In the genomic region with DNA sequence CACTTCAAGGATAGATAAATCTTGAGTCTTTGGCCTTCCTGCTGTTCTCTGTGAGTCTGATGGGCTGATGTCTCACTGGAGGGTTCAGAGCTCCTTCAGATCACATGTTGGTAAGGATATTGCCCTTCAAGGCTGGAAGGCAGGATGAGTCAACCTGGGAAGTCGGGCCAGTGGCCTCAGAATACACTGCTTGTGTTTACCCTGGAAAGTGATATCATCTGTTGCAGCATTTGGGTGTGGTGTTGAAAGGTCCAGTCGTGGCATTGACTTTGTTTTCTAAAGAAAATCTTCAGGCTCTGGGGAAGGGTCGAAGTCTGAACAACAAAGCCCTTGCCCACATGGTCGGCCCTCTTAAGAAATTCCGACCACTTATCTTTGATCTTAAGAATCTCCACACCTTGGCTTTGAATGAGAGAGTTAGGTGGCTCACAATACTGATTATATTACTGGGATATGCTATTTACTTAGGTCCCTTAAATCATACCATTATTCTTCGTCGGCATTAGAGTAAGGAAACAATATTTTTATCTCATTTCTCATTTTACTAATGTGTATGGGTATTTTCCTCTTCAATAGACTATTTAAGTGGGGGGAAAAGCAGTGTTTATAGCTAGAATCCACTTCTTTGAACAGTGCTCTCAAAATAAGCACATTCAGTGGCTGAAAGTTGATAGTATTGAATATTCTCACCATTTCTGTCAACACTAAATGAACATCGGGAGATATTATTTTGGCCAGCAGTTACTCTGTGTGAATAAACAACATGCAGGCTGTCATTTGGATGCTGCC, we compare ENCODE assay signal across 12 cellular contexts.
A peak's percentile ranks its signal among the peaks of the same experiment; 100 is the strongest.
DNase-seq lines count a peak whose midpoint lies in the region; ATAC-seq and TF ChIP-seq lines count a peak whose summit lies in the region.
"Had no signal": no experiment of that assay in that cellular context is flagged by ENCODE, and none has a peak within 500 bp of the region (broad histone marks: within the 10 kb centered on the region; RNA-seq: fewer than 3 reads in every experiment).

No MANE protein-coding gene starts in this region.

- TF ChIP-seq CTCF in Caco-2 (IDR thresholded peaks at IDR 0.05; ENCODE audit: insufficient read depth in 1 of 2, low read depth in 1 of 2, low read length in 1 of 2, severe bottlenecking in 1 of 2, unreplicated experiment in 1 of 2) = no peak
- no peak for TF ChIP-seq CTCF in PC-3 (conservative IDR thresholded peaks at IDR 0.05; ENCODE audit: low read depth, low read length)
- no peak for TF ChIP-seq CTCF in osteocyte (IDR thresholded peaks at IDR 0.05)
- TF ChIP-seq CTCF in A673 (conservative IDR thresholded peaks at IDR 0.05; ENCODE audit: low read depth, low read length) = no peak

- H4K20me1 ChIP-seq in PC-3 (ENCODE audit: low read length) = no peaks in the 10 kb centered on the region

- H3K79me2 ChIP-seq in PC-3 (ENCODE audit: low read length) = no peaks in the 10 kb centered on the region

- H3K27me3 ChIP-seq in Caco-2 (replicated peaks; ENCODE audit: control insufficient read depth, insufficient read depth, low read length) (no peaks in the 10 kb centered on the region), PC-3 (ENCODE audit: low read length) (no peaks in the 10 kb centered on the region), A673 (replicated peaks; ENCODE audit: insufficient read depth, low read depth, low read length, poor library complexity) (peaks cover 42% of the 10 kb centered on the region)

- no peak overlapping the region for H3K27ac Mint-ChIP-seq in Caco-2 (ENCODE audit: unreplicated experiment)
- peak overlapping the region; percentile 48 for H3K27ac Mint-ChIP-seq in osteocyte (ENCODE audit: unreplicated experiment)

- no peak overlapping the region for H3K4me3 Mint-ChIP-seq in Caco-2 (ENCODE audit: unreplicated experiment)
- no peak overlapping the region for H3K4me3 Mint-ChIP-seq in osteocyte (ENCODE audit: unreplicated experiment)

- no peaks in the 10 kb centered on the region for H3K36me3 ChIP-seq in Caco-2 (ENCODE audit: control insufficient read depth, insufficient read depth, low read length)
- no peaks in the 10 kb centered on the region for H3K36me3 ChIP-seq in PC-3 (ENCODE audit: low read depth, low read length)
- no peaks in the 10 kb centered on the region for H3K36me3 ChIP-seq in A673 (ENCODE audit: insufficient read depth, low read length, poor library complexity, severe bottlenecking)

- peak; percentile 71 to 79 for DNase-seq in Caco-2
- peak; percentile 95 for DNase-seq in PC-3
- peak; percentile 91 for DNase-seq in fibroblast of gingiva (ENCODE audit: low read depth)
- DNase-seq in osteocyte (ENCODE audit: extremely low spot score, unreplicated experiment) = no peak
- no peak for DNase-seq in A673 (ENCODE audit: low spot score)
- no peak for DNase-seq in NCI-H524 treated with DMSO at 0.1 percent for 48 hours (lab: John Stamatoyannopoulos, UW)
- DNase-seq: activated CD4-positive, alpha-beta T cell treated with anti-CD3 and anti-CD28 coated beads, Interleukin-2, amount 50 U/mL, for 48 hours; midbrain had no signal

- CTCF ChIA-PET in Caco-2 (lab: Charles Lee) = no interaction called here
- CTCF ChIA-PET in PC-3 (lab: Charles Lee) = no interaction called here
- CTCF ChIA-PET in A673 (lab: Charles Lee) = no interaction called here

- H3K9me2 ChIP-seq in PC-3 (replicated peaks; ENCODE audit: low read length) = no peaks in the 10 kb centered on the region

- H3K4me2 ChIP-seq in PC-3 (ENCODE audit: low read length) = peak overlapping the region; percentile 74

- intact Hi-C loops in Caco-2 (cut with micrococcal nuclease; ENCODE audit: unreplicated experiment) = loop anchor here (1.0 to 2.0 kb wide), 2 partner anchors 52 to 712 kb away; no protein-coding TSS in a partner anchor
- intact Hi-C loops in PC-3 (cut with micrococcal nuclease) = no loop called here
- intact Hi-C loops in A673 (cut with micrococcal nuclease; ENCODE audit: unreplicated experiment) = no loop called here

- no peaks in the 10 kb centered on the region for H3F3A ChIP-seq in PC-3 (ENCODE audit: low read length, unreplicated experiment)

- H3K27ac ChIP-seq in PC-3 (ENCODE audit: low read length) = peak overlapping the region; percentile 53
- no peak overlapping the region for H3K27ac ChIP-seq in A673 (ENCODE audit: low read depth, low read length, poor library complexity, severe bottlenecking)
- H3K27ac ChIP-seq: HL-60 had no signal

- H3K9me3 Mint-ChIP-seq in Caco-2 (ENCODE audit: unreplicated experiment) = no peaks in the 10 kb centered on the region
- peaks cover 5% of the 10 kb centered on the region for H3K9me3 Mint-ChIP-seq in osteocyte (ENCODE audit: unreplicated experiment)

- BruUV-seq in Caco-2 (replicated peaks; lab: Mats Ljungman, UMichigan) (no TSS peak), PC-3 (replicated peaks; lab: Mats Ljungman, UMichigan) (no TSS peak), A673 (replicated peaks; lab: Mats Ljungman, UMichigan) (no TSS peak)

- H3K27me3 Mint-ChIP-seq in Caco-2 (ENCODE audit: insufficient read depth, unreplicated experiment) = no peaks in the 10 kb centered on the region
- H3K27me3 Mint-ChIP-seq in osteocyte (ENCODE audit: unreplicated experiment) = no peaks in the 10 kb centered on the region

- H3K4me1 Mint-ChIP-seq in Caco-2 (ENCODE audit: low read depth, unreplicated experiment) = peaks cover 13% of the 10 kb centered on the region
- H3K4me1 Mint-ChIP-seq in osteocyte (ENCODE audit: unreplicated experiment) = peaks cover 53% of the 10 kb centered on the region

- H2AFZ ChIP-seq in PC-3 (ENCODE audit: low read length) = peak overlapping the region; percentile 41

- POLR2A ChIA-PET in Caco-2 (lab: Charles Lee) (no interaction called here), PC-3 (lab: Charles Lee; ENCODE audit: unreplicated experiment) (no interaction called here), A673 (lab: Charles Lee; ENCODE audit: low non-redundant PET) (no interaction called here)

- no peaks in the 10 kb centered on the region; the same call in 1 of the 2 replicates for H3K9me3 ChIP-seq in Caco-2
- no peaks in the 10 kb centered on the region for H3K9me3 ChIP-seq in PC-3 (ENCODE audit: low read length)
- H3K9me3 ChIP-seq in A673 (ENCODE audit: low read depth, low read length, poor library complexity, severe bottlenecking) = no peaks in the 10 kb centered on the region

- H3K36me3 Mint-ChIP-seq in Caco-2 (ENCODE audit: insufficient read depth, unreplicated experiment) = no peaks in the 10 kb centered on the region
- H3K36me3 Mint-ChIP-seq in osteocyte (ENCODE audit: unreplicated experiment) = no peaks in the 10 kb centered on the region

- H3K4me3 ChIP-seq in Caco-2 (ENCODE audit: low read depth, low read length) (no peak overlapping the region), PC-3 (ENCODE audit: low read length) (peak overlapping the region; percentile 39), A673 (ENCODE audit: low read depth, low read length, poor library complexity, severe bottlenecking) (no peak overlapping the region)
- H3K4me3 ChIP-seq: coronary artery had no signal

- peak overlapping the region; percentile 11; the same call in 1 of the 2 replicates for H3K9ac ChIP-seq in PC-3 (ENCODE audit: low read length)

- H3K4me1 ChIP-seq in Caco-2 (peaks cover 29% of the 10 kb centered on the region), PC-3 (ENCODE audit: insufficient read depth, low read length) (peaks cover 14% of the 10 kb centered on the region), A673 (ENCODE audit: insufficient read depth, low read length, poor library complexity, severe bottlenecking) (no peaks in the 10 kb centered on the region)

- ATAC-seq in PC-3 (peak; percentile 100), GM18868 (IDR thresholded peaks at IDR 0.05; ENCODE audit: unreplicated experiment) (no peak), HG02763 (IDR thresholded peaks at IDR 0.05; ENCODE audit: unreplicated experiment) (no peak)

Comparison
In these comparisons a context has a peak if more than half of its experiments do, and no peak if none do; other contexts are left out.
1. DNase-seq: peak in Caco-2 (2 of 2), PC-3 (single experiment) and fibroblast of gingiva (single experiment); none in osteocyte (single experiment), A673 (single experiment) and NCI-H524 treated with DMSO at 0.1 percent for 48 hours (single experiment).